1 cellular context compared by ENCODE assay signal in the genomic region with DNA sequence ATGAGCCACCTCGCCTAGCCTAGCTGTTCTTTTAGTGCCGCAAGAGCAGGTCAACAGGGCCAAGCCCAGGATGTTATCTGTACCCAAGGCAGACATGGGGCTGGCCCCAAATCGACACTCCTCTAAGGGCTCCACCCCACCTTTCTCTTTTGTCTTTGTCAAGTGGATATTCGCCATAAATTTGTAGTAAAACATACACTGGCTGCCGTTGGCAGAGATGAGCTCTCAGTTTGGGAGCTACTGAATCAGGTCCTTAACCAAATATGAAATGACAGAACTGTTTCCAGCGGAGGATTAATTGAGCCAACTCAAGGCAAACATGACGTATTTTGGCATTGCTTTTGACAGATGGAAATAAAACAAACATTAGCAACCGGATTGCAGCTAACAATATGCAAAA.
TF ChIP-seq lines count a peak whose summit lies in the region.

No MANE protein-coding gene starts in this region.

TF ChIP-seq in GM23338, 12 proteins besides CTCF, POLR2A, EP300 and RAD21:
- TF ChIP-seq, protein P1, sequence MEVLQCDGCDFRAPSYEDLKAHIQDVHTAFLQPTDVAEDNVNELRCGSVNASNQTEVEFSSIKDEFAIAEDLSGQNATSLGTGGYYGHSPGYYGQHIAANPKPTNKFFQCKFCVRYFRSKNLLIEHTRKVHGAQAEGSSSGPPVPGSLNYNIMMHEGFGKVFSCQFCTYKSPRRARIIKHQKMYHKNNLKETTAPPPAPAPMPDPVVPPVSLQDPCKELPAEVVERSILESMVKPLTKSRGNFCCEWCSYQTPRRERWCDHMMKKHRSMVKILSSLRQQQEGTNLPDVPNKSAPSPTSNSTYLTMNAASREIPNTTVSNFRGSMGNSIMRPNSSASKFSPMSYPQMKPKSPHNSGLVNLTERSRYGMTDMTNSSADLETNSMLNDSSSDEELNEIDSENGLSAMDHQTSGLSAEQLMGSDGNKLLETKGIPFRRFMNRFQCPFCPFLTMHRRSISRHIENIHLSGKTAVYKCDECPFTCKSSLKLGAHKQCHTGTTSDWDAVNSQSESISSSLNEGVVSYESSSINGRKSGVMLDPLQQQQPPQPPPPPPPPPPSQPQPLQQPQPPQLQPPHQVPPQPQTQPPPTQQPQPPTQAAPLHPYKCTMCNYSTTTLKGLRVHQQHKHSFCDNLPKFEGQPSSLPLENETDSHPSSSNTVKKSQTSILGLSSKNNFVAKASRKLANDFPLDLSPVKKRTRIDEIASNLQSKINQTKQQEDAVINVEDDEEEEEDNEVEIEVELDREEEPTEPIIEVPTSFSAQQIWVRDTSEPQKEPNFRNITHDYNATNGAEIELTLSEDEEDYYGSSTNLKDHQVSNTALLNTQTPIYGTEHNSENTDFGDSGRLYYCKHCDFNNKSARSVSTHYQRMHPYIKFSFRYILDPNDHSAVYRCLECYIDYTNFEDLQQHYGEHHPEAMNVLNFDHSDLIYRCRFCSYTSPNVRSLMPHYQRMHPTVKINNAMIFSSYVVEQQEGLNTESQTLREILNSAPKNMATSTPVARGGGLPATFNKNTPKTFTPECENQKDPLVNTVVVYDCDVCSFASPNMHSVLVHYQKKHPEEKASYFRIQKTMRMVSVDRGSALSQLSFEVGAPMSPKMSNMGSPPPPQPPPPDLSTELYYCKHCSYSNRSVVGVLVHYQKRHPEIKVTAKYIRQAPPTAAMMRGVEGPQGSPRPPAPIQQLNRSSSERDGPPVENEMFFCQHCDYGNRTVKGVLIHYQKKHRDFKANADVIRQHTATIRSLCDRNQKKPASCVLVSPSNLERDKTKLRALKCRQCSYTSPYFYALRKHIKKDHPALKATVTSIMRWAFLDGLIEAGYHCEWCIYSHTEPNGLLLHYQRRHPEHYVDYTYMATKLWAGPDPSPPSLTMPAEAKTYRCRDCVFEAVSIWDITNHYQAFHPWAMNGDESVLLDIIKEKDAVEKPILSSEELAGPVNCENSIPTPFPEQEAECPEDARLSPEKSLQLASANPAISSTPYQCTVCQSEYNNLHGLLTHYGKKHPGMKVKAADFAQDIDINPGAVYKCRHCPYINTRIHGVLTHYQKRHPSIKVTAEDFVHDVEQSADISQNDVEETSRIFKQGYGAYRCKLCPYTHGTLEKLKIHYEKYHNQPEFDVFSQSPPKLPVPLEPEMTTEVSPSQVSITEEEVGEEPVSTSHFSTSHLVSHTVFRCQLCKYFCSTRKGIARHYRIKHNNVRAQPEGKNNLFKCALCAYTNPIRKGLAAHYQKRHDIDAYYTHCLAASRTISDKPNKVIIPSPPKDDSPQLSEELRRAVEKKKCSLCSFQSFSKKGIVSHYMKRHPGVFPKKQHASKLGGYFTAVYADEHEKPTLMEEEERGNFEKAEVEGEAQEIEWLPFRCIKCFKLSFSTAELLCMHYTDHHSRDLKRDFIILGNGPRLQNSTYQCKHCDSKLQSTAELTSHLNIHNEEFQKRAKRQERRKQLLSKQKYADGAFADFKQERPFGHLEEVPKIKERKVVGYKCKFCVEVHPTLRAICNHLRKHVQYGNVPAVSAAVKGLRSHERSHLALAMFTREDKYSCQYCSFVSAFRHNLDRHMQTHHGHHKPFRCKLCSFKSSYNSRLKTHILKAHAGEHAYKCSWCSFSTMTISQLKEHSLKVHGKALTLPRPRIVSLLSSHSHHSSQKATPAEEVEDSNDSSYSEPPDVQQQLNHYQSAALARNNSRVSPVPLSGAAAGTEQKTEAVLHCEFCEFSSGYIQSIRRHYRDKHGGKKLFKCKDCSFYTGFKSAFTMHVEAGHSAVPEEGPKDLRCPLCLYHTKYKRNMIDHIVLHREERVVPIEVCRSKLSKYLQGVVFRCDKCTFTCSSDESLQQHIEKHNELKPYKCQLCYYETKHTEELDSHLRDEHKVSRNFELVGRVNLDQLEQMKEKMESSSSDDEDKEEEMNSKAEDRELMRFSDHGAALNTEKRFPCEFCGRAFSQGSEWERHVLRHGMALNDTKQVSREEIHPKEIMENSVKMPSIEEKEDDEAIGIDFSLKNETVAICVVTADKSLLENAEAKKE (CRISPR knock-in tag; IDR thresholded peaks at IDR 0.05): no peak
- TF ChIP-seq ZNF331 (CRISPR knock-in tag; IDR thresholded peaks at IDR 0.05; ENCODE audit: low read depth) (no peak), EZH2 (IDR thresholded peaks at IDR 0.05; ENCODE audit: low read depth, unreplicated experiment) (no peak), STAT1 (IDR thresholded peaks at IDR 0.05; ENCODE audit: unreplicated experiment) (no peak), CREB1 (CRISPR knock-in tag; IDR thresholded peaks at IDR 0.05; ENCODE audit: low read depth) (no peak), JUNB (IDR thresholded peaks at IDR 0.05; ENCODE audit: unreplicated experiment) (no peak), NANOG (IDR thresholded peaks at IDR 0.05; ENCODE audit: borderline replicate concordance) (no peak), EZH2phosphoT487 (IDR thresholded peaks at IDR 0.05; ENCODE audit: unreplicated experiment) (no peak), ZNF114 (CRISPR knock-in tag; IDR thresholded peaks at IDR 0.05) (no peak), POLR2AphosphoS5 (IDR thresholded peaks at IDR 0.05; ENCODE audit: low read depth) (no peak)
- TF ChIP-seq, protein P2, sequence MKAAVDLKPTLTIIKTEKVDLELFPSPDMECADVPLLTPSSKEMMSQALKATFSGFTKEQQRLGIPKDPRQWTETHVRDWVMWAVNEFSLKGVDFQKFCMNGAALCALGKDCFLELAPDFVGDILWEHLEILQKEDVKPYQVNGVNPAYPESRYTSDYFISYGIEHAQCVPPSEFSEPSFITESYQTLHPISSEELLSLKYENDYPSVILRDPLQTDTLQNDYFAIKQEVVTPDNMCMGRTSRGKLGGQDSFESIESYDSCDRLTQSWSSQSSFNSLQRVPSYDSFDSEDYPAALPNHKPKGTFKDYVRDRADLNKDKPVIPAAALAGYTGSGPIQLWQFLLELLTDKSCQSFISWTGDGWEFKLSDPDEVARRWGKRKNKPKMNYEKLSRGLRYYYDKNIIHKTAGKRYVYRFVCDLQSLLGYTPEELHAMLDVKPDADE (IDR thresholded peaks at IDR 0.05): no peak
- TF ChIP-seq, protein P3, sequence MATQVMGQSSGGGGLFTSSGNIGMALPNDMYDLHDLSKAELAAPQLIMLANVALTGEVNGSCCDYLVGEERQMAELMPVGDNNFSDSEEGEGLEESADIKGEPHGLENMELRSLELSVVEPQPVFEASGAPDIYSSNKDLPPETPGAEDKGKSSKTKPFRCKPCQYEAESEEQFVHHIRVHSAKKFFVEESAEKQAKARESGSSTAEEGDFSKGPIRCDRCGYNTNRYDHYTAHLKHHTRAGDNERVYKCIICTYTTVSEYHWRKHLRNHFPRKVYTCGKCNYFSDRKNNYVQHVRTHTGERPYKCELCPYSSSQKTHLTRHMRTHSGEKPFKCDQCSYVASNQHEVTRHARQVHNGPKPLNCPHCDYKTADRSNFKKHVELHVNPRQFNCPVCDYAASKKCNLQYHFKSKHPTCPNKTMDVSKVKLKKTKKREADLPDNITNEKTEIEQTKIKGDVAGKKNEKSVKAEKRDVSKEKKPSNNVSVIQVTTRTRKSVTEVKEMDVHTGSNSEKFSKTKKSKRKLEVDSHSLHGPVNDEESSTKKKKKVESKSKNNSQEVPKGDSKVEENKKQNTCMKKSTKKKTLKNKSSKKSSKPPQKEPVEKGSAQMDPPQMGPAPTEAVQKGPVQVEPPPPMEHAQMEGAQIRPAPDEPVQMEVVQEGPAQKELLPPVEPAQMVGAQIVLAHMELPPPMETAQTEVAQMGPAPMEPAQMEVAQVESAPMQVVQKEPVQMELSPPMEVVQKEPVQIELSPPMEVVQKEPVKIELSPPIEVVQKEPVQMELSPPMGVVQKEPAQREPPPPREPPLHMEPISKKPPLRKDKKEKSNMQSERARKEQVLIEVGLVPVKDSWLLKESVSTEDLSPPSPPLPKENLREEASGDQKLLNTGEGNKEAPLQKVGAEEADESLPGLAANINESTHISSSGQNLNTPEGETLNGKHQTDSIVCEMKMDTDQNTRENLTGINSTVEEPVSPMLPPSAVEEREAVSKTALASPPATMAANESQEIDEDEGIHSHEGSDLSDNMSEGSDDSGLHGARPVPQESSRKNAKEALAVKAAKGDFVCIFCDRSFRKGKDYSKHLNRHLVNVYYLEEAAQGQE (IDR thresholded peaks at IDR 0.05; ENCODE audit: unreplicated experiment): no peak
TF ChIP-seq in GM23338: peak in this region for 0.
